8 cellular contexts compared by ENCODE assay signal in genomic region chr12:120497524-120498150, GRCh38. TPM values are rescaled to one million over a fixed set of nuclear protein-coding genes. Genes with fewer than 3 reads are reported as not detected.
DNase-seq lines count a peak whose midpoint lies in the region; ATAC-seq, FAIRE-seq and TF ChIP-seq lines count a peak whose summit lies in the region.

No MANE protein-coding gene starts in this region.

- H3K9me3 ChIP-seq in CD8-positive, alpha-beta T cell (ENCODE audit: low read length): no peaks in the 10 kb centered on the region
- H3K9me3 ChIP-seq in OCI-LY3 (ENCODE audit: insufficient read depth, low read length) (no peaks in the 10 kb centered on the region), endothelial cell of umbilical vein (replicated peaks; ENCODE audit: control insufficient read depth, insufficient read depth, low read length) (no peaks in the 10 kb centered on the region)

- FAIRE-seq in endothelial cell of umbilical vein (lab: Jason Lieb, UNC): no peak

- H3K79me2 ChIP-seq in OCI-LY3 (ENCODE audit: low read length): peaks cover 37% of the 10 kb centered on the region
- peaks cover 24% of the 10 kb centered on the region for H3K79me2 ChIP-seq in endothelial cell of umbilical vein (ENCODE audit: control insufficient read depth, insufficient read depth, low read length)

- H3K36me3 Mint-ChIP-seq in CD8-positive, alpha-beta T cell: peaks cover 27% of the 10 kb centered on the region
- H3K36me3 Mint-ChIP-seq in osteocyte (ENCODE audit: unreplicated experiment): peaks cover 25% of the 10 kb centered on the region

- dilution Hi-C loops in endothelial cell of umbilical vein (cut with MboI; ENCODE audit: extremely low pct_ligation_motif_present, low sequenced_read_pairs): no loop called here

- H3K4me2 ChIP-seq in OCI-LY3 (ENCODE audit: low read length): peak overlapping the region; percentile 96
- peak overlapping the region; percentile 98 for H3K4me2 ChIP-seq in endothelial cell of umbilical vein (ENCODE audit: insufficient read depth, low read length)

- H3K27ac ChIP-seq in CD8-positive, alpha-beta T cell (ENCODE audit: low read depth, low read length): no peak overlapping the region
- H3K27ac ChIP-seq in OCI-LY3 (ENCODE audit: low read length) (no peak overlapping the region), endothelial cell of umbilical vein (ENCODE audit: insufficient read depth, low read depth, low read length) (no peak overlapping the region)

- H3K4me1 ChIP-seq in CD8-positive, alpha-beta T cell (ENCODE audit: insufficient read depth, low read length): peaks cover 17% of the 10 kb centered on the region
- H3K4me1 ChIP-seq in OCI-LY3 (ENCODE audit: low read length) (peaks cover 14% of the 10 kb centered on the region), endothelial cell of umbilical vein (ENCODE audit: control insufficient read depth, extremely low read depth, insufficient read depth, low read length) (peaks cover 15% of the 10 kb centered on the region)

- no peak for TF ChIP-seq POLR2A in endothelial cell of umbilical vein (IDR thresholded peaks at IDR 0.05; ENCODE audit: low read depth, low read length)

- H3K27me3 Mint-ChIP-seq in CD8-positive, alpha-beta T cell (ENCODE audit: low read depth): no peaks in the 10 kb centered on the region
- H3K27me3 Mint-ChIP-seq in osteocyte (ENCODE audit: unreplicated experiment): no peaks in the 10 kb centered on the region

- intact Hi-C loops in CD8-positive, alpha-beta T cell (cut with DNase I, micrococcal nuclease): loop anchor here (2.0 to 10.0 kb wide), 4 partner anchors 37 to 181 kb away; partner anchors contain the start of genes GATC (in 1 of the 2), RNF10 (in 1 of the 2) and TRIAP1 (in 1 of the 2)
- intact Hi-C loops in endothelial cell of umbilical vein (cut with micrococcal nuclease): loop anchor here (2.0 kb wide), 2 partner anchors 59 to 83 kb away; partner anchors contain the start of genes COX6A1 and POP5

- peaks cover 32% of the 10 kb centered on the region for H3K4me1 Mint-ChIP-seq in CD8-positive, alpha-beta T cell (ENCODE audit: low read depth)
- peaks cover 33% of the 10 kb centered on the region for H3K4me1 Mint-ChIP-seq in osteocyte (ENCODE audit: unreplicated experiment)

- H3K4me3 Mint-ChIP-seq in CD8-positive, alpha-beta T cell: peak overlapping the region; percentile 94
- H3K4me3 Mint-ChIP-seq in osteocyte (ENCODE audit: unreplicated experiment): peak overlapping the region; percentile 94

- peak overlapping the region; percentile 96 for H3K9ac ChIP-seq in OCI-LY3 (ENCODE audit: low read length)
- peak overlapping the region; percentile 78 for H3K9ac ChIP-seq in endothelial cell of umbilical vein (replicated peaks; ENCODE audit: extremely low read depth, insufficient read depth, low read length)

- TSS peak; percentile 41 for BruUV-seq in endothelial cell of umbilical vein (replicated peaks; lab: Mats Ljungman, UMichigan)

- TF ChIP-seq CTCF in CD8-positive, alpha-beta T cell (IDR thresholded peaks at IDR 0.05): no peak
- TF ChIP-seq CTCF in OCI-LY3 (IDR thresholded peaks at IDR 0.05; ENCODE audit: low read depth, low read length) (no peak), endothelial cell of umbilical vein (IDR thresholded peaks at IDR 0.05; ENCODE audit: extremely low read depth in 1 of 2, insufficient read depth in 1 of 2, low read depth in 1 of 2, low read length in 2 of 2) (no peak), osteocyte (IDR thresholded peaks at IDR 0.05) (no peak)

- H3K27ac Mint-ChIP-seq in CD8-positive, alpha-beta T cell: peak overlapping the region; percentile 90
- H3K27ac Mint-ChIP-seq in osteocyte (ENCODE audit: unreplicated experiment): peak overlapping the region; percentile 83

- H4K20me1 ChIP-seq in OCI-LY3 (ENCODE audit: insufficient read depth, low read length) (peaks cover 11% of the 10 kb centered on the region), endothelial cell of umbilical vein (replicated peaks; ENCODE audit: control insufficient read depth, extremely low read depth, insufficient read depth, low read length) (peaks cover 11% of the 10 kb centered on the region)

- no peaks in the 10 kb centered on the region for H3K9me3 Mint-ChIP-seq in CD8-positive, alpha-beta T cell
- H3K9me3 Mint-ChIP-seq in osteocyte (ENCODE audit: unreplicated experiment): no peaks in the 10 kb centered on the region

- no peaks in the 10 kb centered on the region for H3K9me1 ChIP-seq in endothelial cell of umbilical vein (replicated peaks; ENCODE audit: control insufficient read depth, extremely low read depth, insufficient read depth, low read length)

- no peaks in the 10 kb centered on the region for H3K36me3 ChIP-seq in CD8-positive, alpha-beta T cell (ENCODE audit: insufficient read depth, low read length)
- H3K36me3 ChIP-seq in OCI-LY3 (replicated peaks; ENCODE audit: low read depth, low read length) (peaks cover 24% of the 10 kb centered on the region), endothelial cell of umbilical vein (ENCODE audit: control insufficient read depth in 2 of 2, extremely low read depth in 1 of 2, insufficient read depth in 2 of 2, low read length in 2 of 2) (peaks cover 6 to 10% of the 10 kb centered on the region in 2 experiments)

- POLR2A ChIA-PET in CD8-positive, alpha-beta T cell (lab: Charles Lee): interaction anchor here (1.0 to 2.2 kb wide), 5 partner anchors 30 to 60 kb away, joined by 5 to 9 read pairs (median 7); partner anchors contain the start of genes COQ5 and COX6A1
- POLR2A ChIA-PET in endothelial cell of umbilical vein (lab: Charles Lee): interaction anchor here (1.0 to 2.1 kb wide), 4 partner anchors 15 to 52 kb away, joined by 3 to 24 read pairs (median 9); partner anchors contain the start of gene SRSF9

- ATAC-seq in CD8-positive, alpha-beta T cell: no peak
- no peak for ATAC-seq in left lobe of liver

- no peak for DNase-seq in CD8-positive, alpha-beta T cell
- no peak for DNase-seq in endothelial cell of umbilical vein (ENCODE audit: low read depth, low spot score)
- DNase-seq in osteocyte (ENCODE audit: extremely low spot score, unreplicated experiment): no peak
- DNase-seq in SW 1271 (lab: John Stamatoyannopoulos, UW): no peak
- DNase-seq in stimulated activated CD4-positive, alpha-beta T cell treated with anti-CD3 and anti-CD28 coated beads, Interleukin-4, amount 100 ng/mL, for 24 hours: no peak
- no peak for DNase-seq in RPMI8226
- no peak for DNase-seq in left lobe of liver (ENCODE audit: low spot score)

- peak overlapping the region; percentile 96 for H3K4me3 ChIP-seq in CD8-positive, alpha-beta T cell (ENCODE audit: low read depth, low read length)
- H3K4me3 ChIP-seq in OCI-LY3 (ENCODE audit: low read length): peak overlapping the region; percentile 95
- H3K4me3 ChIP-seq in endothelial cell of umbilical vein (replicated peaks in 1 of 3; ENCODE audit: insufficient read depth in 1 of 3, low read depth in 1 of 3, low read length in 3 of 3): peak overlapping the region; percentile 64 to 98 (median 90)

- H3K27me3 ChIP-seq in CD8-positive, alpha-beta T cell (ENCODE audit: insufficient read depth, low read length): no peaks in the 10 kb centered on the region
- H3K27me3 ChIP-seq in OCI-LY3 (ENCODE audit: low read depth, low read length) (no peaks in the 10 kb centered on the region), endothelial cell of umbilical vein (ENCODE audit: control insufficient read depth in 2 of 2, insufficient read depth in 2 of 2, low read length in 2 of 2) (no peaks in the 10 kb centered on the region)

- H2AFZ ChIP-seq in OCI-LY3 (ENCODE audit: low read depth, low read length): no peak overlapping the region
- no peak overlapping the region for H2AFZ ChIP-seq in endothelial cell of umbilical vein (ENCODE audit: low read depth, low read length)

- CTCF ChIA-PET in CD8-positive, alpha-beta T cell (lab: Charles Lee): interaction anchor here (0.6 to 1.7 kb wide), 7 partner anchors 29 to 144 kb away, joined by 3 to 8 read pairs (median 3); no protein-coding TSS in a partner anchor
- CTCF ChIA-PET in endothelial cell of umbilical vein (lab: Charles Lee): interaction anchor here (0.8 to 3.6 kb wide), 6 partner anchors 15 to 151 kb away, joined by 3 to 29 read pairs (median 6); partner anchors contain the start of gene COQ5

RNA-seq across cellular contexts. Expression of gene DYNLL1, which starts 1.7 kb away (rescaled TPM):
- total RNA-seq in CD8-positive, alpha-beta T cell: 10 to 100 TPM; 25.9 to 26.1 TPM
- total RNA-seq in endothelial cell of umbilical vein: 469 TPM in 2 replicates
- polyA plus RNA-seq in endothelial cell of umbilical vein: 538 and 600 TPM in 2 replicates
- polyA plus RNA-seq in endothelial cell of umbilical vein (2011; cell fraction: cytosol; rRNA removed): 684 and 687 TPM in 2 replicates
- polyA plus RNA-seq in endothelial cell of umbilical vein (2011; cell fraction: nucleus; rRNA removed): 214 and 254 TPM in 2 replicates
- 725 and 951 TPM in 2 replicates for polyA plus RNA-seq in endothelial cell of umbilical vein (2012)
- polyA minus RNA-seq in endothelial cell of umbilical vein: 130 and 133 TPM in 2 replicates
- 137 TPM for polyA minus RNA-seq in endothelial cell of umbilical vein (2011; cell fraction: cytosol; rRNA and poly(A)+ RNA removed)
- polyA minus RNA-seq in endothelial cell of umbilical vein (2011; cell fraction: nucleus; rRNA and poly(A)+ RNA removed): 29.7 and 40.4 TPM in 2 replicates
- total RNA-seq in osteocyte: 324 and 325 TPM in 2 replicates
- total RNA-seq in left lobe of liver: 95.7 TPM

RNA-seq across cellular contexts. Expression of gene SRSF9, which starts 28.1 kb away (rescaled TPM):
- total RNA-seq in CD8-positive, alpha-beta T cell: 100 to 1,000 TPM; 137 to 139 TPM
- total RNA-seq in endothelial cell of umbilical vein: 226 and 238 TPM in 2 replicates
- 97.7 and 153 TPM in 2 replicates for polyA plus RNA-seq in endothelial cell of umbilical vein
- polyA plus RNA-seq in endothelial cell of umbilical vein (2011; cell fraction: cytosol; rRNA removed): 147 and 180 TPM in 2 replicates
- polyA plus RNA-seq in endothelial cell of umbilical vein (2011; cell fraction: nucleus; rRNA removed): 143 and 191 TPM in 2 replicates
- 207 and 216 TPM in 2 replicates for polyA plus RNA-seq in endothelial cell of umbilical vein (2012)
- polyA minus RNA-seq in endothelial cell of umbilical vein: 76.8 TPM in 2 replicates
- polyA minus RNA-seq in endothelial cell of umbilical vein (2011; cell fraction: cytosol; rRNA and poly(A)+ RNA removed): 104 TPM
- polyA minus RNA-seq in endothelial cell of umbilical vein (2011; cell fraction: nucleus; rRNA and poly(A)+ RNA removed): 54.5 and 62.4 TPM in 2 replicates
- 143 and 151 TPM in 2 replicates for total RNA-seq in osteocyte
- 57.8 TPM for total RNA-seq in left lobe of liver

RNA-seq across cellular contexts. Expression of gene COQ5, which starts 31.3 kb away (rescaled TPM):
- 1 to 10 TPM; 7.7 to 9.0 TPM for total RNA-seq in CD8-positive, alpha-beta T cell
- total RNA-seq in endothelial cell of umbilical vein: 19.7 and 27.2 TPM in 2 replicates
- polyA plus RNA-seq in endothelial cell of umbilical vein: 18.4 and 23.7 TPM in 2 replicates
- polyA plus RNA-seq in endothelial cell of umbilical vein (2011; cell fraction: cytosol; rRNA removed): 27.6 and 29.7 TPM in 2 replicates
- 18.9 and 24.1 TPM in 2 replicates for polyA plus RNA-seq in endothelial cell of umbilical vein (2011; cell fraction: nucleus; rRNA removed)
- 28.0 and 31.3 TPM in 2 replicates for polyA plus RNA-seq in endothelial cell of umbilical vein (2012)
- 19.6 and 23.8 TPM in 2 replicates for polyA minus RNA-seq in endothelial cell of umbilical vein
- 14.6 TPM for polyA minus RNA-seq in endothelial cell of umbilical vein (2011; cell fraction: cytosol; rRNA and poly(A)+ RNA removed)
- polyA minus RNA-seq in endothelial cell of umbilical vein (2011; cell fraction: nucleus; rRNA and poly(A)+ RNA removed): 6.7 and 10.3 TPM in 2 replicates
- total RNA-seq in osteocyte: 20.4 and 24.0 TPM in 2 replicates
- 32.1 TPM for total RNA-seq in left lobe of liver

RNA-seq across cellular contexts. Expression of gene RNF10, which starts 36.5 kb away (rescaled TPM):
- 100 to 1,000 TPM; 402 to 410 TPM for total RNA-seq in CD8-positive, alpha-beta T cell
- total RNA-seq in endothelial cell of umbilical vein (192 and 236 TPM in 2 replicates), osteocyte (139 and 177 TPM in 2 replicates), left lobe of liver (113 TPM)
- polyA plus RNA-seq in endothelial cell of umbilical vein: 92.1 and 120 TPM in 2 replicates
- polyA plus RNA-seq in endothelial cell of umbilical vein (2011; cell fraction: cytosol; rRNA removed): 154 and 160 TPM in 2 replicates
- 286 and 294 TPM in 2 replicates for polyA plus RNA-seq in endothelial cell of umbilical vein (2011; cell fraction: nucleus; rRNA removed)
- 197 and 220 TPM in 2 replicates for polyA plus RNA-seq in endothelial cell of umbilical vein (2012)
- polyA minus RNA-seq in endothelial cell of umbilical vein: 292 and 309 TPM in 2 replicates
- 70.1 TPM for polyA minus RNA-seq in endothelial cell of umbilical vein (2011; cell fraction: cytosol; rRNA and poly(A)+ RNA removed)
- 84.4 and 152 TPM in 2 replicates for polyA minus RNA-seq in endothelial cell of umbilical vein (2011; cell fraction: nucleus; rRNA and poly(A)+ RNA removed)

RNA-seq across cellular contexts. Expression of gene GATC, which starts 51.4 kb away (rescaled TPM):
- total RNA-seq in CD8-positive, alpha-beta T cell: 10 to 100 TPM; 16.6 to 17.3 TPM
- total RNA-seq in endothelial cell of umbilical vein (28.8 and 33.1 TPM in 2 replicates), osteocyte (16.1 and 21.1 TPM in 2 replicates), left lobe of liver (22.9 TPM)
- 11.8 and 13.0 TPM in 2 replicates for polyA plus RNA-seq in endothelial cell of umbilical vein
- 13.8 and 16.5 TPM in 2 replicates for polyA plus RNA-seq in endothelial cell of umbilical vein (2011; cell fraction: cytosol; rRNA removed)
- polyA plus RNA-seq in endothelial cell of umbilical vein (2011; cell fraction: nucleus; rRNA removed): 23.5 and 24.2 TPM in 2 replicates
- polyA plus RNA-seq in endothelial cell of umbilical vein (2012): 23.7 and 28.0 TPM in 2 replicates
- 17.4 and 25.1 TPM in 2 replicates for polyA minus RNA-seq in endothelial cell of umbilical vein
- 18.4 TPM for polyA minus RNA-seq in endothelial cell of umbilical vein (2011; cell fraction: cytosol; rRNA and poly(A)+ RNA removed)
- polyA minus RNA-seq in endothelial cell of umbilical vein (2011; cell fraction: nucleus; rRNA and poly(A)+ RNA removed): 10.0 and 11.4 TPM in 2 replicates
